1 cellular context compared by ENCODE assay signal in the genomic region with DNA sequence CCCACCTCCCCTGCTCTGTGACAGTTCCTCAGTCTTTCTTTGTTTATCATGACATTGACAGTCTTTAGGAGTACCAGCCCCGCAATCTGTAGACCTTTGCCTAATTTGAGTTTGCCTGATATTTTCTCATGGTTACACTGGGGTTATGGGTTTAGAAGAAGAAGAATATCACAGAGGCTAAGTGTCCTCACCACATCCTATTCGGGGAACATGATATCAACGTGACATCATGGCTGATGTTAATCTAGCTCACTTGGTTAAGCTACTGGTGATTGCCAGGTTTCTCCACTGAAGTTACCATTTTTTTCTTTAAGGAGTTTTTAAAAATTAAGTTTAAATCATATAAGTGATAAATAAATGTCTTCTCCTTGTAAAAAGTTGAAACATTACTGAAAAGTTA.
TF ChIP-seq lines count a peak whose summit lies in the region.

No MANE protein-coding gene starts in this region.

TF ChIP-seq in GM23338, 12 proteins besides CTCF, POLR2A, EP300 and RAD21 (continued from another document):
- TF ChIP-seq, protein P1, sequence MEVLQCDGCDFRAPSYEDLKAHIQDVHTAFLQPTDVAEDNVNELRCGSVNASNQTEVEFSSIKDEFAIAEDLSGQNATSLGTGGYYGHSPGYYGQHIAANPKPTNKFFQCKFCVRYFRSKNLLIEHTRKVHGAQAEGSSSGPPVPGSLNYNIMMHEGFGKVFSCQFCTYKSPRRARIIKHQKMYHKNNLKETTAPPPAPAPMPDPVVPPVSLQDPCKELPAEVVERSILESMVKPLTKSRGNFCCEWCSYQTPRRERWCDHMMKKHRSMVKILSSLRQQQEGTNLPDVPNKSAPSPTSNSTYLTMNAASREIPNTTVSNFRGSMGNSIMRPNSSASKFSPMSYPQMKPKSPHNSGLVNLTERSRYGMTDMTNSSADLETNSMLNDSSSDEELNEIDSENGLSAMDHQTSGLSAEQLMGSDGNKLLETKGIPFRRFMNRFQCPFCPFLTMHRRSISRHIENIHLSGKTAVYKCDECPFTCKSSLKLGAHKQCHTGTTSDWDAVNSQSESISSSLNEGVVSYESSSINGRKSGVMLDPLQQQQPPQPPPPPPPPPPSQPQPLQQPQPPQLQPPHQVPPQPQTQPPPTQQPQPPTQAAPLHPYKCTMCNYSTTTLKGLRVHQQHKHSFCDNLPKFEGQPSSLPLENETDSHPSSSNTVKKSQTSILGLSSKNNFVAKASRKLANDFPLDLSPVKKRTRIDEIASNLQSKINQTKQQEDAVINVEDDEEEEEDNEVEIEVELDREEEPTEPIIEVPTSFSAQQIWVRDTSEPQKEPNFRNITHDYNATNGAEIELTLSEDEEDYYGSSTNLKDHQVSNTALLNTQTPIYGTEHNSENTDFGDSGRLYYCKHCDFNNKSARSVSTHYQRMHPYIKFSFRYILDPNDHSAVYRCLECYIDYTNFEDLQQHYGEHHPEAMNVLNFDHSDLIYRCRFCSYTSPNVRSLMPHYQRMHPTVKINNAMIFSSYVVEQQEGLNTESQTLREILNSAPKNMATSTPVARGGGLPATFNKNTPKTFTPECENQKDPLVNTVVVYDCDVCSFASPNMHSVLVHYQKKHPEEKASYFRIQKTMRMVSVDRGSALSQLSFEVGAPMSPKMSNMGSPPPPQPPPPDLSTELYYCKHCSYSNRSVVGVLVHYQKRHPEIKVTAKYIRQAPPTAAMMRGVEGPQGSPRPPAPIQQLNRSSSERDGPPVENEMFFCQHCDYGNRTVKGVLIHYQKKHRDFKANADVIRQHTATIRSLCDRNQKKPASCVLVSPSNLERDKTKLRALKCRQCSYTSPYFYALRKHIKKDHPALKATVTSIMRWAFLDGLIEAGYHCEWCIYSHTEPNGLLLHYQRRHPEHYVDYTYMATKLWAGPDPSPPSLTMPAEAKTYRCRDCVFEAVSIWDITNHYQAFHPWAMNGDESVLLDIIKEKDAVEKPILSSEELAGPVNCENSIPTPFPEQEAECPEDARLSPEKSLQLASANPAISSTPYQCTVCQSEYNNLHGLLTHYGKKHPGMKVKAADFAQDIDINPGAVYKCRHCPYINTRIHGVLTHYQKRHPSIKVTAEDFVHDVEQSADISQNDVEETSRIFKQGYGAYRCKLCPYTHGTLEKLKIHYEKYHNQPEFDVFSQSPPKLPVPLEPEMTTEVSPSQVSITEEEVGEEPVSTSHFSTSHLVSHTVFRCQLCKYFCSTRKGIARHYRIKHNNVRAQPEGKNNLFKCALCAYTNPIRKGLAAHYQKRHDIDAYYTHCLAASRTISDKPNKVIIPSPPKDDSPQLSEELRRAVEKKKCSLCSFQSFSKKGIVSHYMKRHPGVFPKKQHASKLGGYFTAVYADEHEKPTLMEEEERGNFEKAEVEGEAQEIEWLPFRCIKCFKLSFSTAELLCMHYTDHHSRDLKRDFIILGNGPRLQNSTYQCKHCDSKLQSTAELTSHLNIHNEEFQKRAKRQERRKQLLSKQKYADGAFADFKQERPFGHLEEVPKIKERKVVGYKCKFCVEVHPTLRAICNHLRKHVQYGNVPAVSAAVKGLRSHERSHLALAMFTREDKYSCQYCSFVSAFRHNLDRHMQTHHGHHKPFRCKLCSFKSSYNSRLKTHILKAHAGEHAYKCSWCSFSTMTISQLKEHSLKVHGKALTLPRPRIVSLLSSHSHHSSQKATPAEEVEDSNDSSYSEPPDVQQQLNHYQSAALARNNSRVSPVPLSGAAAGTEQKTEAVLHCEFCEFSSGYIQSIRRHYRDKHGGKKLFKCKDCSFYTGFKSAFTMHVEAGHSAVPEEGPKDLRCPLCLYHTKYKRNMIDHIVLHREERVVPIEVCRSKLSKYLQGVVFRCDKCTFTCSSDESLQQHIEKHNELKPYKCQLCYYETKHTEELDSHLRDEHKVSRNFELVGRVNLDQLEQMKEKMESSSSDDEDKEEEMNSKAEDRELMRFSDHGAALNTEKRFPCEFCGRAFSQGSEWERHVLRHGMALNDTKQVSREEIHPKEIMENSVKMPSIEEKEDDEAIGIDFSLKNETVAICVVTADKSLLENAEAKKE (CRISPR knock-in tag; IDR thresholded peaks at IDR 0.05) = no peak
- no peak for TF ChIP-seq JUNB (IDR thresholded peaks at IDR 0.05; ENCODE audit: unreplicated experiment)
TF ChIP-seq in GM23338: peak in this region for 0.
